Comparison of ENCODE assay signal across 23 cellular contexts in the genomic region with DNA sequence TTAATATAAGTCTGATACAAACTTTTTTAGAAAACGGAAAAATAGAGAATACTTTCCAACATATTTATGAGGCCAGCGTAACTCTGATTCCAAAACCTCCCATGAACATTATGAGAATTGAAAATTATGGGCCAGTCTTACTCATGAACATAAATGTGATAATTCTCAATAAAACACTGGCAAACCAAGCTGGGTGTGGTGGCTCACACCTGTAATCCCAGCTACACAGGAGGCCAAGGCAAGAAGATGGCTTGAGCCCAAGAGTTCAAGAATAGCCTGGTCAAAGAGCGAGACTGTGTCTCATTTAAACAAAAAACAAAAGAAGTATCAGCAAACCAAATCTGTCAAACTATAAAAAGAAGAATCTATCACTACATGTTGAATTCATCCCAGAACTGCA. TPM values are rescaled to one million over a fixed set of nuclear protein-coding genes. Genes with fewer than 3 reads are reported as not detected.
DNase-seq lines count a peak whose midpoint lies in the region; ATAC-seq, FAIRE-seq and TF ChIP-seq lines count a peak whose summit lies in the region.
"Had no signal": no experiment of that assay in that cellular context is flagged by ENCODE, and none has a peak within 500 bp of the region (broad histone marks: within the 10 kb centered on the region; RNA-seq: fewer than 3 reads in every experiment).

No MANE protein-coding gene starts in this region.

- no peaks in the 10 kb centered on the region for H3K27me3 Mint-ChIP-seq in stimulated activated naive CD8-positive, alpha-beta T cell treated with anti-CD3 and anti-CD28 coated beads, Interleukin-15, Interleukin-2, amounts not matched to agents 100 ng/mL and 50 ng/mL, for 24 hours
- H3K27me3 Mint-ChIP-seq in central memory CD8-positive, alpha-beta T cell = no peaks in the 10 kb centered on the region
- H3K27me3 Mint-ChIP-seq: B cell; CD4-positive, alpha-beta T cell; CD8-positive, alpha-beta memory T cell had no signal

- no peak for DNase-seq in stimulated activated naive CD8-positive, alpha-beta T cell treated with anti-CD3 and anti-CD28 coated beads, Interleukin-15, Interleukin-2, amounts not matched to agents 100 U/mL and 50 U/mL, for 24 hours
- no peak for DNase-seq in central memory CD8-positive, alpha-beta T cell (ENCODE audit: low spot score in 2 of 2)
- DNase-seq in mucosa of descending colon = no peak
- DNase-seq in GM13977 (ENCODE audit: low spot score) = no peak
- no peak for DNase-seq in GM12891 (ENCODE audit: insufficient read length, low spot score)
- no peak for DNase-seq in COR-L47 (lab: John Stamatoyannopoulos, UW)
- no peak for DNase-seq in heart left ventricle
- DNase-seq: Calu3; CD4-positive, alpha-beta T cell; CD8-positive, alpha-beta memory T cell; DMS153; DND-41; GOT3 had no signal

- H3K4me1 ChIP-seq in mucosa of descending colon (ENCODE audit: low read depth) = no peaks in the 10 kb centered on the region
- H3K4me1 ChIP-seq in heart left ventricle = no peaks in the 10 kb centered on the region
- H3K4me1 ChIP-seq: HAP-1 had no signal

- peak overlapping the region; percentile 2 for H3K27ac Mint-ChIP-seq in stimulated activated naive CD8-positive, alpha-beta T cell treated with anti-CD3 and anti-CD28 coated beads, Interleukin-15, Interleukin-2, amounts not matched to agents 100 ng/mL and 50 ng/mL, for 24 hours
- H3K27ac Mint-ChIP-seq in central memory CD8-positive, alpha-beta T cell (ENCODE audit: low read depth) = peak overlapping the region; percentile 64
- H3K27ac Mint-ChIP-seq: B cell; CD14-positive monocyte; CD4-positive, alpha-beta T cell had no signal

- ATAC-seq in stimulated activated naive CD8-positive, alpha-beta T cell treated with anti-CD3 and anti-CD28 coated beads, Interleukin-15, Interleukin-2, amounts not matched to agents 100 U/mL and 50 U/mL, for 24 hours = no peak
- no peak for ATAC-seq in central memory CD8-positive, alpha-beta T cell (replicated peaks; ENCODE audit: extremely low read depth, poor library complexity, severe bottlenecking)
- ATAC-seq in mucosa of descending colon (peak; percentile 57), heart left ventricle (no peak)

- no peak for FAIRE-seq in GM12891 (lab: Jason Lieb, UNC)
- FAIRE-seq: A204.1, G401.6, GM18507, H54 had no signal

- H3K36me3 Mint-ChIP-seq in stimulated activated naive CD8-positive, alpha-beta T cell treated with anti-CD3 and anti-CD28 coated beads, Interleukin-15, Interleukin-2, amounts not matched to agents 100 ng/mL and 50 ng/mL, for 24 hours (ENCODE audit: low read depth) = peaks cover 49% of the 10 kb centered on the region
- H3K36me3 Mint-ChIP-seq in central memory CD8-positive, alpha-beta T cell (ENCODE audit: insufficient read depth) = peaks cover 7% of the 10 kb centered on the region

- H3K4me1 Mint-ChIP-seq in stimulated activated naive CD8-positive, alpha-beta T cell treated with anti-CD3 and anti-CD28 coated beads, Interleukin-15, Interleukin-2, amounts not matched to agents 100 ng/mL and 50 ng/mL, for 24 hours (ENCODE audit: low read depth) = no peaks in the 10 kb centered on the region
- H3K4me1 Mint-ChIP-seq in central memory CD8-positive, alpha-beta T cell = no peaks in the 10 kb centered on the region
- H3K4me1 Mint-ChIP-seq: B cell; CD8-positive, alpha-beta memory T cell had no signal

- H3K9me3 ChIP-seq in mucosa of descending colon (no peaks in the 10 kb centered on the region), heart left ventricle (no peaks in the 10 kb centered on the region)
- H3K9me3 ChIP-seq: BLaER1 treated with 17β-estradiol and CSF1 and Interleukin-3, amounts not matched to agents 10 nM and 100 nM; HAP-1 had no signal

- in situ Hi-C loops in GM13977 (cut with MboI; ENCODE audit: low pct_unique_long_range_greater_than_20kb, low sequenced_read_pairs, unreplicated experiment) = loop anchor here (10.0 kb wide), 1 partner anchor 130 kb away; a partner anchor contains a TSS

- WGBS in heart left ventricle, 4 donors = 94 to 98% (median 98%) methylated on average over 3 of the region's 3 CpGs

- H3K4me3 ChIP-seq in mucosa of descending colon (no peak overlapping the region), heart left ventricle (no peak overlapping the region)
- H3K4me3 ChIP-seq: BLaER1 treated with 17β-estradiol and CSF1 and Interleukin-3, amounts not matched to agents 10 nM and 100 nM; HAP-1 had no signal

- H3K36me3 ChIP-seq in mucosa of descending colon (ENCODE audit: low read depth) = no peaks in the 10 kb centered on the region
- peaks cover 0 to 34% (median 19%) of the 10 kb centered on the region in 9 donors for H3K36me3 ChIP-seq in heart left ventricle

- TF ChIP-seq POLR2A in GM12891 (IDR thresholded peaks at IDR 0.05; ENCODE audit: low read depth, low read length) (no peak), heart left ventricle (IDR thresholded peaks at IDR 0.05) (no peak)

- TF ChIP-seq CTCF in mucosa of descending colon (IDR thresholded peaks at IDR 0.05) (no peak), GM13977 (IDR thresholded peaks at IDR 0.05; ENCODE audit: extremely low read depth, insufficient read depth, missing control alignments) (no peak), heart left ventricle (IDR thresholded peaks at IDR 0.05) (no peak)

- H3K27me3 ChIP-seq in heart left ventricle = no peaks in the 10 kb centered on the region
- H3K27me3 ChIP-seq: BLaER1 treated with 17β-estradiol and CSF1 and Interleukin-3, amounts not matched to agents 10 nM and 100 nM had no signal

- no peak overlapping the region for H3K4me3 Mint-ChIP-seq in stimulated activated naive CD8-positive, alpha-beta T cell treated with anti-CD3 and anti-CD28 coated beads, Interleukin-15, Interleukin-2, amounts not matched to agents 100 ng/mL and 50 ng/mL, for 24 hours
- H3K4me3 Mint-ChIP-seq in central memory CD8-positive, alpha-beta T cell = no peak overlapping the region
- H3K4me3 Mint-ChIP-seq: B cell; CD14-positive monocyte; CD4-positive, alpha-beta T cell; CD8-positive, alpha-beta memory T cell had no signal

- H3K27ac ChIP-seq in heart left ventricle = no peak overlapping the region
- H3K27ac ChIP-seq: 22Rv1; BLaER1 treated with 17β-estradiol and CSF1 and Interleukin-3, amounts not matched to agents 10 nM and 100 nM had no signal

- no peaks in the 10 kb centered on the region for H3K9me3 Mint-ChIP-seq in stimulated activated naive CD8-positive, alpha-beta T cell treated with anti-CD3 and anti-CD28 coated beads, Interleukin-15, Interleukin-2, amounts not matched to agents 100 ng/mL and 50 ng/mL, for 24 hours
- no peaks in the 10 kb centered on the region for H3K9me3 Mint-ChIP-seq in central memory CD8-positive, alpha-beta T cell
- H3K9me3 Mint-ChIP-seq: CD14-positive monocyte; CD4-positive, alpha-beta T cell; CD8-positive, alpha-beta memory T cell had no signal

- intact Hi-C loops in mucosa of descending colon (cut with DNase I, micrococcal nuclease) = no loop called here
- intact Hi-C loops in heart left ventricle (cut with DNase I) = no loop called here

TF ChIP-seq in GM12891, 5 proteins besides CTCF, POLR2A, EP300 and RAD21:
- TF ChIP-seq TAF1 (IDR thresholded peaks at IDR 0.05; ENCODE audit: low read depth, low read length) (no peak), SPI1 (IDR thresholded peaks at IDR 0.05; ENCODE audit: low read depth, low read length) (no peak), POU2F2 (IDR thresholded peaks at IDR 0.05; ENCODE audit: low read depth, low read length) (no peak), PAX5 (IDR thresholded peaks at IDR 0.05; ENCODE audit: insufficient read depth, low read length, severe bottlenecking) (no peak), POLR2AphosphoS5 (IDR thresholded peaks at IDR 0.05; ENCODE audit: low read depth, low read length) (no peak)
TF ChIP-seq in GM12891: peak in this region for 0.

RNA-seq across cellular contexts. Expression of a gene that starts 47.8 kb away (rescaled TPM):
- total RNA-seq in mucosa of descending colon (10 to 100 TPM; 41.3 to 46.3 (median 45.4) TPM), heart left ventricle (10 to 100 TPM in 5 of 9 donors, 1 to 10 TPM in 4; 4.3 to 17.6 (median 10.7) TPM)
- polyA plus RNA-seq in GM12891 (2012; ENCODE audit: low read depth, missing spikeins) = 62.4 TPM
- 1 to 10 TPM; 8.7 to 9.5 TPM for polyA plus RNA-seq in heart left ventricle
